ENCODE assay signal across 7 cellular contexts in genomic region chr15:50622361-50622943, GRCh38.
DNase-seq lines count a peak whose midpoint lies in the region; ATAC-seq and TF ChIP-seq lines count a peak whose summit lies in the region.
"Not testable (repeated sequence)": the region's sequence is repeated elsewhere in the genome, so short reads cannot be mapped to it uniquely, and the experiment has no call there.

No MANE protein-coding gene starts in this region.

- H3K9me3 Mint-ChIP-seq in glutamatergic neuron (ENCODE audit: unreplicated experiment); mesothelial cell of epicardium: not testable (repeated sequence)

- not testable (repeated sequence) for H3K4me3 ChIP-seq in HFF-Myc (replicated peaks; ENCODE audit: low read depth, low read length)

- not testable (repeated sequence) for H3K36me3 Mint-ChIP-seq in glutamatergic neuron (ENCODE audit: unreplicated experiment)
- peaks cover 27% of the 10 kb centered on the region for H3K36me3 Mint-ChIP-seq in mesothelial cell of epicardium

- not testable (repeated sequence) for H3K4me1 Mint-ChIP-seq in glutamatergic neuron (ENCODE audit: low read depth, unreplicated experiment); mesothelial cell of epicardium

- TF ChIP-seq CTCF in HFF-Myc (IDR thresholded peaks at IDR 0.05; ENCODE audit: low read depth, low read length, missing control alignments): peak; percentile 29
- TF ChIP-seq CTCF in glutamatergic neuron (IDR thresholded peaks at IDR 0.05; ENCODE audit: partially characterized antibody, unreplicated experiment): peak; percentile 67
- TF ChIP-seq CTCF in mesothelial cell of epicardium (IDR thresholded peaks at IDR 0.05; ENCODE audit: unreplicated experiment): peak; percentile 69

- in situ Hi-C loops in T47D (cut with HindIII; ENCODE audit: low pct_unique_long_range_greater_than_20kb, low sequenced_read_pairs): not testable (repeated sequence)

- H3K4me3 Mint-ChIP-seq in glutamatergic neuron (ENCODE audit: unreplicated experiment); mesothelial cell of epicardium: not testable (repeated sequence)

- DNase-seq in DMS 273 (lab: John Stamatoyannopoulos, UW; ENCODE audit: unreplicated experiment) (peak; percentile 9), HFF-Myc (ENCODE audit: extremely low read depth, low read depth) (peak; percentile 2), NCI-H2227 (lab: John Stamatoyannopoulos, UW; ENCODE audit: unreplicated experiment) (peak; percentile 1), T47D (ENCODE audit: low read depth in 1 of 2, low spot score in 1 of 2) (peak; percentile 32 to 33)
- not testable (repeated sequence) for DNase-seq in glutamatergic neuron; mesothelial cell of epicardium (ENCODE audit: low spot score in 2 of 2, unreplicated experiment in 2 of 2)

- not testable (repeated sequence) for H3K27ac Mint-ChIP-seq in glutamatergic neuron (ENCODE audit: unreplicated experiment); mesothelial cell of epicardium

- not testable (repeated sequence) for H3K27me3 Mint-ChIP-seq in glutamatergic neuron (ENCODE audit: unreplicated experiment); mesothelial cell of epicardium (ENCODE audit: low read depth)

- ATAC-seq in SK-N-SH treated with all-trans-retinoic acid at 6 μM for 48 hours: peak; percentile 88
